ENCODE assay signal across 18 cellular contexts in genomic region chr9:120536949-120537640, GRCh38. TPM values are rescaled to one million over a fixed set of nuclear protein-coding genes. Genes with fewer than 3 reads are reported as not detected.
DNase-seq lines count a peak whose midpoint lies in the region; ATAC-seq and TF ChIP-seq lines count a peak whose summit lies in the region.
"Had no signal": no experiment of that assay in that cellular context is flagged by ENCODE, and none has a peak within 500 bp of the region (broad histone marks: within the 10 kb centered on the region; RNA-seq: fewer than 3 reads in every experiment).

No MANE protein-coding gene starts in this region.

- TF ChIP-seq CTCF in A673 (conservative IDR thresholded peaks at IDR 0.05; ENCODE audit: low read depth, low read length) (no peak), VCaP (conservative IDR thresholded peaks at IDR 0.05) (no peak), tibial artery (IDR thresholded peaks at IDR 0.05) (no peak)

- CTCF ChIA-PET in A673 (lab: Charles Lee), result interaction anchor here (0.7 kb wide), 1 partner anchor 26 kb away, joined by 3 read pairs; no protein-coding TSS in a partner anchor

- H3K36me3 ChIP-seq in A673 (ENCODE audit: insufficient read depth, low read length, poor library complexity, severe bottlenecking), result peaks cover 69% of the 10 kb centered on the region
- H3K36me3 ChIP-seq in tibial artery, result peaks cover 64 to 93% (median 71%) of the 10 kb centered on the region in 3 donors

- POLR2A ChIA-PET in A673 (lab: Charles Lee; ENCODE audit: low non-redundant PET), result no interaction called here

- intact Hi-C loops in A673 (cut with micrococcal nuclease; ENCODE audit: unreplicated experiment), result no loop called here
- intact Hi-C loops in tibial artery (cut with DNase I; ENCODE audit: low total_unique reads), result no loop called here

- H3K4me1 Mint-ChIP-seq in effector memory CD8-positive, alpha-beta T cell (ENCODE audit: low read depth in 2 of 2), result peaks cover 2 to 3% of the 10 kb centered on the region in 2 donors

- H3K4me1 ChIP-seq in A673 (ENCODE audit: insufficient read depth, low read length, poor library complexity, severe bottlenecking) (peaks cover 33% of the 10 kb centered on the region), tibial artery (peaks cover 0 to 5% (median 0%) of the 10 kb centered on the region in 4 donors)

- H3K4me3 Mint-ChIP-seq in effector memory CD8-positive, alpha-beta T cell, result no peak overlapping the region
- H3K4me3 Mint-ChIP-seq: CD4-positive, alpha-beta memory T cell had no signal

- H3K4me3 ChIP-seq in A673 (ENCODE audit: low read depth, low read length, poor library complexity, severe bottlenecking) (no peak overlapping the region), tibial artery (no peak overlapping the region)
- H3K4me3 ChIP-seq: BLaER1 treated with 17β-estradiol and CSF1 and Interleukin-3, amounts not matched to agents 10 nM and 100 nM; GM23248 had no signal

- DNase-seq in A673 (ENCODE audit: low spot score) (peak; percentile 25), COLO829 (ENCODE audit: low spot score) (peak; percentile 23), NOMO-1 treated with DMSO at 0.1 percent for 48 hours (lab: John Stamatoyannopoulos, UW; ENCODE audit: unreplicated experiment) (no peak), tibial artery (no peak)
- no peak for DNase-seq in effector memory CD8-positive, alpha-beta T cell
- DNase-seq: Calu3; CD4-positive, alpha-beta memory T cell; GM23248; HCEC 1CT; IMR-90; MV-4-11; NCI-H1694; NCI-H446; NCI-H526; Right ventricle myocardium superior had no signal

- no peaks in the 10 kb centered on the region for H3K9me3 Mint-ChIP-seq in effector memory CD8-positive, alpha-beta T cell
- H3K9me3 Mint-ChIP-seq: CD4-positive, alpha-beta memory T cell had no signal

- no peaks in the 10 kb centered on the region for H3K27me3 ChIP-seq in A673 (replicated peaks; ENCODE audit: insufficient read depth, low read depth, low read length, poor library complexity)
- no peaks in the 10 kb centered on the region for H3K27me3 ChIP-seq in tibial artery
- H3K27me3 ChIP-seq: BLaER1 treated with 17β-estradiol and CSF1 and Interleukin-3, amounts not matched to agents 10 nM and 100 nM had no signal

- peaks cover 59% of the 10 kb centered on the region for H3K36me3 Mint-ChIP-seq in effector memory CD8-positive, alpha-beta T cell (ENCODE audit: insufficient read depth)

- H3K9me3 ChIP-seq in A673 (ENCODE audit: low read depth, low read length, poor library complexity, severe bottlenecking) (no peaks in the 10 kb centered on the region), tibial artery (no peaks in the 10 kb centered on the region)
- H3K9me3 ChIP-seq: BLaER1 treated with 17β-estradiol and CSF1 and Interleukin-3, amounts not matched to agents 10 nM and 100 nM had no signal

- no peaks in the 10 kb centered on the region for H3K27me3 Mint-ChIP-seq in effector memory CD8-positive, alpha-beta T cell
- H3K27me3 Mint-ChIP-seq: CD4-positive, alpha-beta memory T cell had no signal

- peak overlapping the region; percentile 26 to 86 for H3K27ac Mint-ChIP-seq in effector memory CD8-positive, alpha-beta T cell

- BruUV-seq in A673 (replicated peaks; lab: Mats Ljungman, UMichigan), result no TSS peak

- ATAC-seq in effector memory CD8-positive, alpha-beta T cell (replicated peaks), result no peak
- no peak for ATAC-seq in GM21447 (IDR thresholded peaks at IDR 0.05; ENCODE audit: unreplicated experiment)

- H3K27ac ChIP-seq in A673 (ENCODE audit: low read depth, low read length, poor library complexity, severe bottlenecking) (no peak overlapping the region), VCaP (peak overlapping the region; percentile 53), tibial artery (no peak overlapping the region)
- H3K27ac ChIP-seq: BLaER1 treated with 17β-estradiol and CSF1 and Interleukin-3, amounts not matched to agents 10 nM and 100 nM; GM23248 had no signal

RNA-seq across cellular contexts. Expression of gene CDK5RAP2, which starts 42.9 kb away (rescaled TPM):
- total RNA-seq in A673 (2021), result 94.5 and 97.0 TPM in 2 replicates

Comparison
In these comparisons a context has a peak if more than half of its experiments do, and no peak if none do; other contexts are left out.
1. DNase-seq: peak in A673 (single experiment) and COLO829 (single experiment); none in effector memory CD8-positive, alpha-beta T cell (0 of 3), NOMO-1 treated with DMSO at 0.1 percent for 48 hours (single experiment) and tibial artery (0 of 2).